ENCODE assay signal across 24 cellular contexts in genomic region chr14:104263671-104264358, GRCh38.
A peak's percentile ranks its signal among the peaks of the same experiment; 100 is the strongest.
DNase-seq lines count a peak whose midpoint lies in the region; ATAC-seq and TF ChIP-seq lines count a peak whose summit lies in the region.
"Had no signal": no experiment of that assay in that cellular context is flagged by ENCODE, and none has a peak within 500 bp of the region (broad histone marks: within the 10 kb centered on the region; RNA-seq: fewer than 3 reads in every experiment).

No MANE protein-coding gene starts in this region.

- no peaks in the 10 kb centered on the region for H3K4me1 ChIP-seq in adrenal gland (replicated peaks in 1 of 2)
- H3K4me1 ChIP-seq in prostate gland (replicated peaks) = no peaks in the 10 kb centered on the region

- H3K9me3 ChIP-seq in adrenal gland (replicated peaks in 1 of 3) (no peaks in the 10 kb centered on the region), prostate gland (no peaks in the 10 kb centered on the region)
- H3K9me3 ChIP-seq: thoracic aorta had no signal

- TF ChIP-seq POLR2A in adrenal gland (IDR thresholded peaks at IDR 0.05) = no peak
- no peak for TF ChIP-seq POLR2A in prostate gland (IDR thresholded peaks at IDR 0.05)

- TF ChIP-seq CTCF in adrenal gland (IDR thresholded peaks at IDR 0.05) (no peak), prostate gland (IDR thresholded peaks at IDR 0.05) (no peak)

- no peaks in the 10 kb centered on the region for H3K4me1 Mint-ChIP-seq in activated CD8-positive, alpha-beta memory T cell treated with anti-CD3 and anti-CD28 coated beads, Interleukin-2, amount 10 ng/mL, durations not matched to agents 7 days and 5 days
- H3K4me1 Mint-ChIP-seq: stimulated activated effector memory CD8-positive, alpha-beta T cell treated with anti-CD3 and anti-CD28 coated beads, Interleukin-12 subunit alpha, Interleukin-12 subunit beta, amount 100 ng/mL, for 72 hours had no signal

- no peak overlapping the region for H3K27ac ChIP-seq in adrenal gland
- no peak overlapping the region for H3K27ac ChIP-seq in prostate gland
- H3K27ac ChIP-seq: dorsolateral prefrontal cortex, HL-60, thoracic aorta, VCaP had no signal

- peak; percentile 44 for DNase-seq in activated CD8-positive, alpha-beta memory T cell treated with anti-CD3 and anti-CD28 coated beads for 24 hours
- no peak for DNase-seq in activated CD8-positive, alpha-beta memory T cell treated with anti-CD3 and anti-CD28 coated beads, Interleukin-2, amount 10 ng/mL, durations not matched to agents 7 days and 5 days
- DNase-seq in NCI-H146 (lab: John Stamatoyannopoulos, UW) (peak; percentile 58), adrenal gland (peak in 4 of 7 donors; percentile 4 to 33 (median 6)), posterior vena cava (ENCODE audit: low spot score) (peak; percentile 66), prostate gland (ENCODE audit: low spot score) (no peak)
- DNase-seq: activated naive CD4-positive, alpha-beta T cell; AML-193; central memory CD4-positive, alpha-beta T cell; NCI-H1048; NCI-H2029; stimulated activated CD4-positive, alpha-beta T cell treated with anti-CD3 and anti-CD28 coated beads, Interleukin-1b, Interleukin-23, amount 100 ng/mL, for 48 hours had no signal

- H3K4me3 Mint-ChIP-seq in activated CD8-positive, alpha-beta memory T cell treated with anti-CD3 and anti-CD28 coated beads, Interleukin-2, amount 10 ng/mL, durations not matched to agents 7 days and 5 days = no peak overlapping the region
- H3K4me3 Mint-ChIP-seq: natural killer cell treated with Interleukin-12 subunit alpha and Interleukin-12 subunit beta and Interleukin-15 and Interleukin-18, amount 100 ng/mL, for 72 hours; stimulated activated effector memory CD8-positive, alpha-beta T cell treated with anti-CD3 and anti-CD28 coated beads, Interleukin-12 subunit alpha, Interleukin-12 subunit beta, amount 100 ng/mL, for 72 hours; T-helper 2 cell treated with Interferon-gamma antibody and Interleukin-4, amounts not matched to agents 5 μg/mL and 100 μg/mL, for 36 hours had no signal

- H3K4me3 ChIP-seq in adrenal gland = no peak overlapping the region
- no peak overlapping the region for H3K4me3 ChIP-seq in prostate gland
- H3K4me3 ChIP-seq: dorsolateral prefrontal cortex, thoracic aorta had no signal

- CTCF ChIA-PET in activated CD8-positive, alpha-beta memory T cell treated with anti-CD3 and anti-CD28 coated beads, Interleukin-2, amount 10 ng/mL, durations not matched to agents 7 days and 5 days (lab: Charles Lee) = no interaction called here

- intact Hi-C loops in adrenal gland (cut with DNase I) (no loop called here), posterior vena cava (cut with DNase I) (no loop called here), prostate gland (cut with DNase I) (no loop called here)

- no peaks in the 10 kb centered on the region for H3K36me3 Mint-ChIP-seq in activated CD8-positive, alpha-beta memory T cell treated with anti-CD3 and anti-CD28 coated beads, Interleukin-2, amount 10 ng/mL, durations not matched to agents 7 days and 5 days
- H3K36me3 Mint-ChIP-seq: natural killer cell treated with Interleukin-12 subunit alpha and Interleukin-12 subunit beta and Interleukin-15 and Interleukin-18, amount 100 ng/mL, for 72 hours; stimulated activated effector memory CD8-positive, alpha-beta T cell treated with anti-CD3 and anti-CD28 coated beads, Interleukin-12 subunit alpha, Interleukin-12 subunit beta, amount 100 ng/mL, for 72 hours had no signal

- whole genome bisulfite sequencing in adrenal gland, 4 donors = 80 to 88% (median 84%) methylated on average over 15 to 18 of the region's 18 CpGs
- 83% methylated on average over 18 of the region's 18 CpGs for WGBS in prostate gland

- H3K36me3 ChIP-seq in adrenal gland (replicated peaks in 1 of 2) (no peaks in the 10 kb centered on the region), prostate gland (no peaks in the 10 kb centered on the region)
- H3K36me3 ChIP-seq: thoracic aorta had no signal

- no peak for ATAC-seq in activated CD8-positive, alpha-beta memory T cell treated with anti-CD3 and anti-CD28 coated beads, Interleukin-2, amount 10 ng/mL, durations not matched to agents 7 days and 5 days
- ATAC-seq in GM18517 (IDR thresholded peaks at IDR 0.05; ENCODE audit: unreplicated experiment) (no peak), HG03025 (IDR thresholded peaks at IDR 0.05; ENCODE audit: low FRiP score, unreplicated experiment) (no peak)
- ATAC-seq: HepG2, left lobe of liver, SK-N-SH treated with all-trans-retinoic acid at 6 μM for 48 hours had no signal

- H3K27ac Mint-ChIP-seq in activated CD8-positive, alpha-beta memory T cell treated with anti-CD3 and anti-CD28 coated beads, Interleukin-2, amount 10 ng/mL, durations not matched to agents 7 days and 5 days = no peak overlapping the region
- H3K27ac Mint-ChIP-seq: natural killer cell treated with Interleukin-12 subunit alpha and Interleukin-12 subunit beta and Interleukin-15 and Interleukin-18, amount 100 ng/mL, for 72 hours; stimulated activated effector memory CD8-positive, alpha-beta T cell treated with anti-CD3 and anti-CD28 coated beads, Interleukin-12 subunit alpha, Interleukin-12 subunit beta, amount 100 ng/mL, for 72 hours; T-helper 2 cell treated with Interferon-gamma antibody and Interleukin-4, amounts not matched to agents 5 μg/mL and 100 μg/mL, for 36 hours had no signal

- H3K27me3 ChIP-seq in adrenal gland (no peaks in the 10 kb centered on the region), prostate gland (replicated peaks; ENCODE audit: insufficient read depth) (peaks cover 4% of the 10 kb centered on the region)
- H3K27me3 ChIP-seq: dorsolateral prefrontal cortex had no signal

- H3K9me3 Mint-ChIP-seq in activated CD8-positive, alpha-beta memory T cell treated with anti-CD3 and anti-CD28 coated beads, Interleukin-2, amount 10 ng/mL, durations not matched to agents 7 days and 5 days (ENCODE audit: low read depth) = no peaks in the 10 kb centered on the region
- H3K9me3 Mint-ChIP-seq: natural killer cell treated with Interleukin-12 subunit alpha and Interleukin-12 subunit beta and Interleukin-15 and Interleukin-18, amount 100 ng/mL, for 72 hours; T-helper 2 cell treated with Interferon-gamma antibody and Interleukin-4, amounts not matched to agents 5 μg/mL and 100 μg/mL, for 36 hours had no signal

- peaks cover 16% of the 10 kb centered on the region for H3K27me3 Mint-ChIP-seq in activated CD8-positive, alpha-beta memory T cell treated with anti-CD3 and anti-CD28 coated beads, Interleukin-2, amount 10 ng/mL, durations not matched to agents 7 days and 5 days

Comparison
In these comparisons a context has a peak if more than half of its experiments do, and no peak if none do; other contexts are left out.
1. DNase-seq: peak in activated CD8-positive, alpha-beta memory T cell treated with anti-CD3 and anti-CD28 coated beads for 24 hours (single experiment), NCI-H146 (single experiment), adrenal gland (4 of 7) and posterior vena cava (single experiment); none in activated CD8-positive, alpha-beta memory T cell treated with anti-CD3 and anti-CD28 coated beads, Interleukin-2, amount 10 ng/mL, durations not matched to agents 7 days and 5 days (single experiment) and prostate gland (single experiment).